ENCODE assay signal across 20 cellular contexts in the genomic region with DNA sequence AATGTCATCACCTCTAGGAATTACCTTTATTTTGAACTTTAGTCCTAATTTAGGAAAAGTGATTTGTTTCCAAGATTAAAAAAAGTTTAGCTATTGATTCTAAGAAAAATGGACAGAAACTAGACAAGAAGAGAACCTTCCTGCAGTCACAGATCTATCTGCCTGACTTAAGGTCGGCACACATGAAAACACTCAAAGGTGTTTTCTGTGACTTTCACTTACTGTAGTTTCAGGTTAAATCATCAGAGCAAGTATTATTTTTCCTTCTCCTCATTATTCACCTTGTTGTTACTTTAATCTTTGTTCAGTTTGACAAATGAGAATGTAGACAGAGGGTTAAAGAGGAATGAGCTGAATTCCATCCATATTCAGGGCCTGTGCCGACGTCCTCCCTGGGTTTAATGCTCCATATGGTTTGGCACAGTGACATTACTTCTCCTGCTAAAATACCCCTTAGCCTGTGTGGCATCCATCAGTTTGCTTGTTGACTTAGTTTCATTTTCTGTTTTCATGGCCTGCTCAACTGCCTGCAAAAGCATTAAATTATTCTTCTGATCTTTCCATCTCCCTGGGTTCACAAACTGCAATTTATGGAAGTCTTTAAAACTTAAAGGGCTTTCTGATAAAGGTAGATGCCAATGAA.
DNase-seq lines count a peak whose midpoint lies in the region; ATAC-seq and TF ChIP-seq lines count a peak whose summit lies in the region.
"Had no signal": no experiment of that assay in that cellular context is flagged by ENCODE, and none has a peak within 500 bp of the region (broad histone marks: within the 10 kb centered on the region; RNA-seq: fewer than 3 reads in every experiment).

No MANE protein-coding gene starts in this region.

- H2AK5ac ChIP-seq in mesenchymal stem cell (ENCODE audit: low read length, severe bottlenecking) = no peak overlapping the region

- H3K9me2 ChIP-seq in PC-3 (replicated peaks; ENCODE audit: low read length) = no peaks in the 10 kb centered on the region

- DNase-seq in GM12865 (ENCODE audit: low read depth) = peak; percentile 41
- peak; percentile 63 for DNase-seq in NCI-H1694 treated with DMSO at 0.1 percent for 48 hours (lab: John Stamatoyannopoulos, UW)
- DNase-seq in PC-3 = no peak
- DNase-seq in pons (ENCODE audit: low spot score) = no peak
- no peak for DNase-seq in progenitor cell of endocrine pancreas (ENCODE audit: low spot score, unreplicated experiment)
- DNase-seq in mesenchymal stem cell = no peak
- DNase-seq: activated CD8-positive, alpha-beta T cell treated with anti-CD3 and anti-CD28 coated beads, Interleukin-2, amount 10 ng/mL, durations not matched to agents 7 days and 5 days; activated naive CD4-positive, alpha-beta T cell; heart right ventricle; HFFc6; left cardiac atrium; NCI-H1417 treated with DMSO at 0.1 percent for 48 hours; NCI-H524; SIG-M5; stimulated activated CD4-positive, alpha-beta T cell treated with anti-CD3 and anti-CD28 coated beads, Interleukin-4, amount 100 ng/mL, for 4 hours; stimulated activated naive CD8-positive, alpha-beta T cell treated with anti-CD3 and anti-CD28 coated beads, Interleukin-15, Interleukin-2, amounts not matched to agents 100 U/mL and 50 U/mL, for 24 hours had no signal

- CTCF ChIA-PET in PC-3 (lab: Charles Lee) = no interaction called here

- H4K8ac ChIP-seq in mesenchymal stem cell (ENCODE audit: low read length) = no peak overlapping the region

- no peaks in the 10 kb centered on the region for H4K20me1 ChIP-seq in PC-3 (ENCODE audit: low read length)

- H3K4me3 ChIP-seq in GM12865 (ENCODE audit: low read depth, low read length) (no peak overlapping the region), PC-3 (ENCODE audit: low read length) (no peak overlapping the region), mesenchymal stem cell (ENCODE audit: insufficient read depth in 1 of 2, low read depth in 1 of 2, low read length in 2 of 2) (no peak overlapping the region)
- H3K4me3 ChIP-seq: heart right ventricle, right atrium auricular region had no signal

- no peak overlapping the region for H2BK5ac ChIP-seq in mesenchymal stem cell (ENCODE audit: low read depth, low read length, poor library complexity, severe bottlenecking)

- no peak overlapping the region for H2AFZ ChIP-seq in PC-3 (ENCODE audit: low read length)
- no peak overlapping the region for H2AFZ ChIP-seq in mesenchymal stem cell (ENCODE audit: low read depth, low read length)

- no peaks in the 10 kb centered on the region for H3K36me3 Mint-ChIP-seq in progenitor cell of endocrine pancreas (ENCODE audit: insufficient read depth)

- 86% methylated on average over 2 of the region's 3 CpGs for WGBS in mesenchymal stem cell

- H3K27ac ChIP-seq in PC-3 (ENCODE audit: low read length) (no peak overlapping the region), mesenchymal stem cell (ENCODE audit: low read length, poor library complexity, severe bottlenecking) (no peak overlapping the region)
- H3K27ac ChIP-seq: heart right ventricle, right atrium auricular region had no signal

- intact Hi-C loops in PC-3 (cut with micrococcal nuclease) = no loop called here

- no peak overlapping the region for H3K27ac Mint-ChIP-seq in progenitor cell of endocrine pancreas
- H3K27ac Mint-ChIP-seq: activated CD8-positive, alpha-beta T cell treated with anti-CD3 and anti-CD28 coated beads, Interleukin-2, amount 10 ng/mL, durations not matched to agents 7 days and 5 days; HFFc6; nephron had no signal

- H3K36me3 ChIP-seq in PC-3 (ENCODE audit: low read depth, low read length) (no peaks in the 10 kb centered on the region), mesenchymal stem cell (ENCODE audit: control insufficient read depth in 1 of 2, insufficient read depth in 2 of 2, low read depth in 1 of 2, low read length in 2 of 2) (no peaks in the 10 kb centered on the region)
- H3K36me3 ChIP-seq: heart right ventricle, right atrium auricular region had no signal

- H3F3A ChIP-seq in PC-3 (ENCODE audit: low read length, unreplicated experiment) = no peaks in the 10 kb centered on the region

- TF ChIP-seq CTCF in GM12865 (IDR thresholded peaks at IDR 0.05; ENCODE audit: insufficient read depth, low read depth, low read length, missing control alignments) (no peak), PC-3 (conservative IDR thresholded peaks at IDR 0.05; ENCODE audit: low read depth, low read length) (no peak), progenitor cell of endocrine pancreas (IDR thresholded peaks at IDR 0.05; ENCODE audit: unreplicated experiment) (no peak)

- no peak overlapping the region for H3K4me2 ChIP-seq in PC-3 (ENCODE audit: low read length)
- no peak overlapping the region for H3K4me2 ChIP-seq in mesenchymal stem cell (ENCODE audit: low read length, poor library complexity, severe bottlenecking)

- BruUV-seq in PC-3 (replicated peaks; lab: Mats Ljungman, UMichigan) = no TSS peak

- H3K27me3 Mint-ChIP-seq in progenitor cell of endocrine pancreas = no peaks in the 10 kb centered on the region

- POLR2A ChIA-PET in PC-3 (lab: Charles Lee; ENCODE audit: unreplicated experiment) = no interaction called here

- H2BK12ac ChIP-seq in mesenchymal stem cell (ENCODE audit: low read length in 2 of 2) = no peak overlapping the region

- no peaks in the 10 kb centered on the region for H3K4me1 ChIP-seq in PC-3 (ENCODE audit: insufficient read depth, low read length)
- H3K4me1 ChIP-seq in mesenchymal stem cell (ENCODE audit: control insufficient read depth, insufficient read depth, low read depth, low read length) = no peaks in the 10 kb centered on the region
- H3K4me1 ChIP-seq: heart right ventricle, right atrium auricular region had no signal

- no peak overlapping the region for H3K4me3 Mint-ChIP-seq in progenitor cell of endocrine pancreas (ENCODE audit: low read depth)
- H3K4me3 Mint-ChIP-seq: activated CD8-positive, alpha-beta T cell treated with anti-CD3 and anti-CD28 coated beads, Interleukin-2, amount 10 ng/mL, durations not matched to agents 7 days and 5 days; HFFc6; nephron had no signal

- H3K14ac ChIP-seq in mesenchymal stem cell (ENCODE audit: low read length in 2 of 2) = no peak overlapping the region

- no peak overlapping the region for H3K4ac ChIP-seq in mesenchymal stem cell (ENCODE audit: low read depth in 1 of 2, low read length in 2 of 2)

- H3K4me1 Mint-ChIP-seq in progenitor cell of endocrine pancreas (ENCODE audit: low read depth) = peaks cover 13% of the 10 kb centered on the region
- H3K4me1 Mint-ChIP-seq: nephron had no signal

- H2BK120ac ChIP-seq in mesenchymal stem cell (ENCODE audit: low read depth, low read length) = no peak overlapping the region

- H3K27me3 ChIP-seq in PC-3 (ENCODE audit: low read length) (no peaks in the 10 kb centered on the region), mesenchymal stem cell (ENCODE audit: control insufficient read depth in 1 of 2, insufficient read depth in 1 of 2, low read length in 2 of 2) (no peaks in the 10 kb centered on the region)
- H3K27me3 ChIP-seq: heart right ventricle, right atrium auricular region had no signal

- H3K23ac ChIP-seq in mesenchymal stem cell (ENCODE audit: low read length in 2 of 2) = no peak overlapping the region

- H3K18ac ChIP-seq in mesenchymal stem cell (ENCODE audit: low read depth in 1 of 2, low read length in 2 of 2) = no peak overlapping the region

- H3K9ac ChIP-seq in PC-3 (ENCODE audit: low read length) (no peak overlapping the region), mesenchymal stem cell (ENCODE audit: low read length) (no peak overlapping the region)

- H4K91ac ChIP-seq in mesenchymal stem cell (ENCODE audit: low read length) = no peak overlapping the region

- no peaks in the 10 kb centered on the region for H3K79me2 ChIP-seq in PC-3 (ENCODE audit: low read length)

- ATAC-seq in GM19452 (IDR thresholded peaks at IDR 0.05; ENCODE audit: unreplicated experiment) = peak; percentile 69
- peak; percentile 59 for ATAC-seq in HG02938 (IDR thresholded peaks at IDR 0.05; ENCODE audit: unreplicated experiment)
- no peak for ATAC-seq in PC-3
- ATAC-seq: activated CD8-positive, alpha-beta T cell treated with anti-CD3 and anti-CD28 coated beads, Interleukin-2, amount 10 ng/mL, durations not matched to agents 7 days and 5 days; heart right ventricle; left cardiac atrium; stimulated activated naive CD8-positive, alpha-beta T cell treated with anti-CD3 and anti-CD28 coated beads, Interleukin-15, Interleukin-2, amounts not matched to agents 100 U/mL and 50 U/mL, for 24 hours had no signal

- H3K9me3 Mint-ChIP-seq in progenitor cell of endocrine pancreas (ENCODE audit: low read depth) = no peaks in the 10 kb centered on the region
- H3K9me3 Mint-ChIP-seq: HFFc6, nephron had no signal

- H3K79me1 ChIP-seq in mesenchymal stem cell (replicated peaks; ENCODE audit: low read length, poor library complexity, severe bottlenecking) = no peaks in the 10 kb centered on the region

- no peak overlapping the region for H2BK15ac ChIP-seq in mesenchymal stem cell (ENCODE audit: low read depth, poor library complexity, severe bottlenecking)

- no peaks in the 10 kb centered on the region for H3K9me3 ChIP-seq in PC-3 (ENCODE audit: low read length)
- no peaks in the 10 kb centered on the region for H3K9me3 ChIP-seq in mesenchymal stem cell (ENCODE audit: control insufficient read depth, low read length)
- H3K9me3 ChIP-seq: right atrium auricular region had no signal

Comparison
In these comparisons a context has a peak if more than half of its experiments do, and no peak if none do; other contexts are left out.
1. DNase-seq: peak in GM12865 (single experiment) and NCI-H1694 treated with DMSO at 0.1 percent for 48 hours (single experiment); none in PC-3 (single experiment), pons (single experiment), progenitor cell of endocrine pancreas (single experiment) and mesenchymal stem cell (single experiment).